Comparison of ENCODE assay signal across 16 cellular contexts in genomic region chr15:99449514-99449913, GRCh38.
DNase-seq lines count a peak whose midpoint lies in the region; ATAC-seq and TF ChIP-seq lines count a peak whose summit lies in the region.
"Had no signal": no experiment of that assay in that cellular context is flagged by ENCODE, and none has a peak within 500 bp of the region (broad histone marks: within the 10 kb centered on the region; RNA-seq: fewer than 3 reads in every experiment).

No MANE protein-coding gene starts in this region.

- WGBS in esophagus squamous epithelium, 2 donors, result 61 to 72% methylated on average over 4 of the region's 4 CpGs
- 82 to 87% methylated on average over 4 of the region's 4 CpGs for WGBS in upper lobe of left lung, 2 donors
- WGBS in tibial nerve, 2 donors, result 83 to 84% methylated on average over 4 of the region's 4 CpGs

- no peak for TF ChIP-seq CTCF in left ventricle myocardium inferior (IDR thresholded peaks at IDR 0.05; ENCODE audit: borderline replicate concordance)
- TF ChIP-seq CTCF in RWPE2 (IDR thresholded peaks at IDR 0.05; ENCODE audit: poor library complexity, severe bottlenecking), result no peak
- no peak for TF ChIP-seq CTCF in esophagus squamous epithelium (IDR thresholded peaks at IDR 0.05)
- no peak for TF ChIP-seq CTCF in upper lobe of left lung (IDR thresholded peaks at IDR 0.05)
- TF ChIP-seq CTCF in tibial nerve (IDR thresholded peaks at IDR 0.05), result no peak

- TF ChIP-seq EP300 in upper lobe of left lung (IDR thresholded peaks at IDR 0.05) (no peak), tibial nerve (IDR thresholded peaks at IDR 0.05) (no peak)

- peak overlapping the region; percentile 93 for H3K27ac ChIP-seq in left ventricle myocardium inferior (replicated peaks)
- H3K27ac ChIP-seq in RWPE2 (ENCODE audit: poor library complexity, severe bottlenecking), result no peak overlapping the region
- H3K27ac ChIP-seq in esophagus squamous epithelium, result peak overlapping the region in 3 of 4 donors; percentile 72 to 89 (median 75)
- peak overlapping the region in 3 of 4 donors; percentile 46 to 94 (median 81) for H3K27ac ChIP-seq in upper lobe of left lung
- no peak overlapping the region for H3K27ac ChIP-seq in tibial nerve
- H3K27ac ChIP-seq: ascending aorta had no signal

- H3K27me3 ChIP-seq in left ventricle myocardium inferior (ENCODE audit: low read depth) (no peaks in the 10 kb centered on the region), RWPE2 (ENCODE audit: insufficient read depth, poor library complexity, severe bottlenecking) (no peaks in the 10 kb centered on the region), esophagus squamous epithelium (no peaks in the 10 kb centered on the region), upper lobe of left lung (no peaks in the 10 kb centered on the region), tibial nerve (no peaks in the 10 kb centered on the region)
- H3K27me3 ChIP-seq: ascending aorta had no signal

- DNase-seq in left ventricle myocardium inferior (no peak), left cardiac atrium (no peak), RWPE2 (ENCODE audit: low spot score) (no peak), esophagus squamous epithelium (lab: John Stamatoyannopoulos, UW) (no peak), upper lobe of left lung (no peak), T-helper 9 cell (no peak), tibial nerve (ENCODE audit: low spot score in 2 of 2) (no peak), HCEC 1CT (no peak)
- DNase-seq: ACHN; activated CD4-positive, alpha-beta T cell treated with anti-CD3 and anti-CD28 coated beads for 36 hours; activated naive CD4-positive, alpha-beta T cell treated with anti-CD3 and anti-CD28 coated beads, Interleukin-2, amount 10 ng/mL, durations not matched to agents 7 days and 5 days; activated T-cell treated with anti-CD3 and anti-CD28 coated beads, Interleukin-2, amount 50 U/mL, for 4 hours; C1 segment of cervical spinal cord; foreskin fibroblast; NCI-H146 had no signal

- H3K36me3 ChIP-seq in left ventricle myocardium inferior, result no peaks in the 10 kb centered on the region
- H3K36me3 ChIP-seq in RWPE2 (ENCODE audit: low read depth), result no peaks in the 10 kb centered on the region
- H3K36me3 ChIP-seq in esophagus squamous epithelium, result no peaks in the 10 kb centered on the region
- H3K36me3 ChIP-seq in upper lobe of left lung, result no peaks in the 10 kb centered on the region
- H3K36me3 ChIP-seq in tibial nerve, result no peaks in the 10 kb centered on the region
- H3K36me3 ChIP-seq: ascending aorta had no signal

- no peak overlapping the region for H3K4me3 ChIP-seq in left ventricle myocardium inferior
- no peak overlapping the region for H3K4me3 ChIP-seq in RWPE2 (ENCODE audit: severe bottlenecking)
- no peak overlapping the region for H3K4me3 ChIP-seq in esophagus squamous epithelium
- H3K4me3 ChIP-seq in upper lobe of left lung, result no peak overlapping the region
- no peak overlapping the region for H3K4me3 ChIP-seq in tibial nerve
- H3K4me3 ChIP-seq: ascending aorta had no signal

- no peak for TF ChIP-seq POLR2A in esophagus squamous epithelium (IDR thresholded peaks at IDR 0.05)
- no peak for TF ChIP-seq POLR2A in upper lobe of left lung (IDR thresholded peaks at IDR 0.05)
- TF ChIP-seq POLR2A in tibial nerve (IDR thresholded peaks at IDR 0.05), result no peak

- H3K9me3 ChIP-seq in left ventricle myocardium inferior (replicated peaks), result no peaks in the 10 kb centered on the region
- H3K9me3 ChIP-seq in RWPE2 (ENCODE audit: severe bottlenecking), result no peaks in the 10 kb centered on the region
- no peaks in the 10 kb centered on the region for H3K9me3 ChIP-seq in esophagus squamous epithelium
- H3K9me3 ChIP-seq in upper lobe of left lung, result no peaks in the 10 kb centered on the region
- H3K9me3 ChIP-seq in tibial nerve, result no peaks in the 10 kb centered on the region
- H3K9me3 ChIP-seq: ascending aorta had no signal

- ATAC-seq in left cardiac atrium (no peak), RWPE2 (ENCODE audit: low read depth) (peak; percentile 28; the same call in 1 of the 3 replicates), upper lobe of left lung (ENCODE audit: low FRiP score in 2 of 2) (no peak)
- ATAC-seq: activated CD4-positive, alpha-beta T cell treated with anti-CD3 and anti-CD28 coated beads for 36 hours; activated T-cell treated with anti-CD3 and anti-CD28 coated beads, Interleukin-2, amount 50 U/mL, for 4 hours had no signal

- intact Hi-C loops in left ventricle myocardium inferior (cut with micrococcal nuclease), result no loop called here
- intact Hi-C loops in left cardiac atrium (cut with DNase I), result no loop called here
- intact Hi-C loops in esophagus squamous epithelium (cut with DNase I), result loop anchor here (10.0 kb wide), 1 partner anchor 115 kb away; the partner anchor contains the start of gene MEF2A

- peaks cover 82% of the 10 kb centered on the region for H3K4me1 ChIP-seq in left ventricle myocardium inferior
- peaks cover 12% of the 10 kb centered on the region for H3K4me1 ChIP-seq in RWPE2 (ENCODE audit: insufficient read depth, poor library complexity, severe bottlenecking)
- H3K4me1 ChIP-seq in esophagus squamous epithelium, result peaks cover 38 to 68% (median 40%) of the 10 kb centered on the region in 3 donors
- peaks cover 41 to 63% (median 46%) of the 10 kb centered on the region in 4 donors for H3K4me1 ChIP-seq in upper lobe of left lung
- peaks cover 0 to 30% (median 12%) of the 10 kb centered on the region in 4 donors for H3K4me1 ChIP-seq in tibial nerve

Comparison
In these comparisons a context has a peak if more than half of its experiments do, and no peak if none do; other contexts are left out.
1. H3K27ac ChIP-seq: peak in left ventricle myocardium inferior (single experiment), esophagus squamous epithelium (3 of 4) and upper lobe of left lung (3 of 4); none in RWPE2 (single experiment) and tibial nerve (0 of 4).